Comparison of ENCODE assay signal across 19 cellular contexts in genomic region chr17:36196099-36196496, GRCh38. TPM values are rescaled to one million over a fixed set of nuclear protein-coding genes. Genes with fewer than 3 reads are reported as not detected.
DNase-seq lines count a peak whose midpoint lies in the region; ATAC-seq, FAIRE-seq and TF ChIP-seq lines count a peak whose summit lies in the region.
"Had no signal": no experiment of that assay in that cellular context is flagged by ENCODE, and none has a peak within 500 bp of the region (broad histone marks: within the 10 kb centered on the region; RNA-seq: fewer than 3 reads in every experiment).

No MANE protein-coding gene starts in this region.

- TF ChIP-seq EP300 in GM12878 (IDR thresholded peaks at IDR 0.05; ENCODE audit: borderline replicate concordance in 1 of 2, control insufficient read depth in 1 of 2, low read depth in 2 of 2, low read length in 2 of 2) = no peak

- TF ChIP-seq POLR2A in GM12878 (IDR thresholded peaks at IDR 0.05; ENCODE audit: low read depth, low read length) = no peak

- H3K27ac ChIP-seq in DND-41 (ENCODE audit: low read length) (peak overlapping the region; percentile 28; the same call in 1 of the 2 replicates), MM.1S (ENCODE audit: low read length) (peak overlapping the region; percentile 84), GM12878 (ENCODE audit: control insufficient read depth, insufficient read depth) (peak overlapping the region; percentile 71)
- H3K27ac ChIP-seq: cardiac muscle cell, gastroesophageal sphincter had no signal

- intact Hi-C loops in GM12878 (cut with micrococcal nuclease; ENCODE audit: unreplicated experiment) = no loop called here

- SMC1A ChIA-PET in GM12878 (lab: Charles Lee; ENCODE audit: uncharacterized antibody, unreplicated experiment) = interaction anchor here (0.9 to 1.6 kb wide), 3 partner anchors 10 to 107 kb away, joined by 3 to 6 read pairs (median 4); no protein-coding TSS in a partner anchor

- DNase-seq in DND-41 (no peak), MM.1S (peak; percentile 48), GM12878 (ENCODE audit: low read depth, low spot score) (no peak), KBM-7 (no peak)
- DNase-seq in activated CD4-positive, alpha-beta T cell treated with anti-CD3 and anti-CD28 coated beads for 48 hours = no peak
- DNase-seq: activated CD4-positive, alpha-beta memory T cell treated with anti-CD3 and anti-CD28 coated beads, Interleukin-2, amount 10 ng/mL, durations not matched to agents 7 days and 5 days; NCI-H1436; NCI-H2171; NCI-H526 treated with DMSO at 0.1 percent for 48 hours; small intestine; stimulated activated CD4-positive, alpha-beta T cell treated with anti-CD3 and anti-CD28 coated beads, Interleukin-4, amount 100 ng/mL, for 24 hours had no signal

- no peak for FAIRE-seq in GM12878 (lab: Jason Lieb, UNC)
- FAIRE-seq: H54, small intestine had no signal

- H3K9me2 ChIP-seq in MM.1S (replicated peaks; ENCODE audit: insufficient read depth, low read length) = no peaks in the 10 kb centered on the region

- ATAC-seq in DND-41 (ENCODE audit: insufficient read depth, low read depth) (no peak), GM12878 (no peak), GM18861 (IDR thresholded peaks at IDR 0.05; ENCODE audit: unreplicated experiment) (no peak)
- no peak for ATAC-seq in stimulated activated memory B cell treated with anti-CD40 and anti-IgM and Interleukin-4, amounts not matched to agents 10 μg/mL and 1 μg/mL and 100 μg/mL, for 72 hours
- ATAC-seq: esophagus mucosa, gastroesophageal sphincter had no signal

- H3K79me2 ChIP-seq in DND-41 (ENCODE audit: insufficient read depth, low read length) (no peaks in the 10 kb centered on the region), MM.1S (ENCODE audit: low read length) (no peaks in the 10 kb centered on the region), GM12878 (ENCODE audit: control insufficient read depth, insufficient read depth, low read length) (no peaks in the 10 kb centered on the region)

- H3K4me1 Mint-ChIP-seq in stimulated activated memory B cell treated with anti-CD40 and anti-IgM and Interleukin-4, amounts not matched to agents 10 μg/mL and 1 μg/mL and 100 μg/mL, for 72 hours = peaks cover 39% of the 10 kb centered on the region

- TF ChIP-seq RAD21 in GM12878 (IDR thresholded peaks at IDR 0.05; ENCODE audit: insufficient read depth, low read depth, low read length) = no peak

- H3F3A ChIP-seq in MM.1S (ENCODE audit: insufficient read depth, low read length) = peaks cover 91% of the 10 kb centered on the region

- CTCF ChIA-PET in GM12878 (lab: Yijun Ruan, JAX) = no interaction called here

- 10% methylated on average over 3 of the region's 3 CpGs for WGBS in GM12878 (ENCODE audit: insufficient coverage, insufficient replicate concordance, low lambda C conversion rate, missing lambda C conversion rate)

- H3K36me3 ChIP-seq in DND-41 (ENCODE audit: insufficient read depth, low read length) (no peaks in the 10 kb centered on the region), MM.1S (replicated peaks; ENCODE audit: insufficient read depth, low read length) (no peaks in the 10 kb centered on the region), GM12878 (ENCODE audit: control insufficient read depth in 2 of 2, insufficient read depth in 2 of 2, low read length in 1 of 2) (no peaks in the 10 kb centered on the region)
- H3K36me3 ChIP-seq: cardiac muscle cell, gastroesophageal sphincter had no signal

- in situ Hi-C loops in GM12878 (cut with MboI) (loop anchor here (5.0 kb wide), 1 partner anchor 109 kb away; no protein-coding TSS in a partner anchor), KBM-7 (cut with MboI; ENCODE audit: low pct_unique_long_range_greater_than_20kb, low sequenced_read_pairs) (no loop called here)

- H2AFZ ChIP-seq in DND-41 (ENCODE audit: low read depth, low read length) = 0 out of 2 replicates have a peak overlapping the region, but pooled peaks have one; percentile 24
- no peak overlapping the region for H2AFZ ChIP-seq in MM.1S (ENCODE audit: low read length)
- H2AFZ ChIP-seq in GM12878 (ENCODE audit: control insufficient read depth, low read depth, low read length) = no peak overlapping the region

- no peak overlapping the region for H3K4me2 ChIP-seq in DND-41 (ENCODE audit: insufficient read depth, low read length)
- peak overlapping the region; percentile 43 for H3K4me2 ChIP-seq in MM.1S (ENCODE audit: low read depth, low read length)
- peak overlapping the region; percentile 55 for H3K4me2 ChIP-seq in GM12878 (ENCODE audit: control insufficient read depth, insufficient read depth)

- H3K9me3 Mint-ChIP-seq in stimulated activated memory B cell treated with anti-CD40 and anti-IgM and Interleukin-4, amounts not matched to agents 10 μg/mL and 1 μg/mL and 100 μg/mL, for 72 hours = no peaks in the 10 kb centered on the region
- H3K9me3 Mint-ChIP-seq: activated CD4-positive, alpha-beta memory T cell treated with anti-CD3 and anti-CD28 coated beads, Interleukin-2, amount 10 ng/mL, durations not matched to agents 7 days and 5 days had no signal

- H3K9me3 ChIP-seq in DND-41 (ENCODE audit: insufficient read depth, low read length, severe bottlenecking) (no peaks in the 10 kb centered on the region), MM.1S (replicated peaks; ENCODE audit: insufficient read depth, low read length) (no peaks in the 10 kb centered on the region), GM12878 (replicated peaks; ENCODE audit: control insufficient read depth, insufficient read depth, low read length) (no peaks in the 10 kb centered on the region)
- H3K9me3 ChIP-seq: gastroesophageal sphincter had no signal

- H3K4me3 ChIP-seq in DND-41 (ENCODE audit: low read depth in 1 of 2, low read length in 2 of 2) (no peak overlapping the region), MM.1S (ENCODE audit: low read length) (peak overlapping the region; percentile 1; the same call in 1 of the 2 replicates), GM12878 (no peak overlapping the region)
- H3K4me3 ChIP-seq: cardiac muscle cell, gastroesophageal sphincter had no signal

- H3K4me3 Mint-ChIP-seq in stimulated activated memory B cell treated with anti-CD40 and anti-IgM and Interleukin-4, amounts not matched to agents 10 μg/mL and 1 μg/mL and 100 μg/mL, for 72 hours = peak overlapping the region; percentile 54
- H3K4me3 Mint-ChIP-seq: activated CD4-positive, alpha-beta memory T cell treated with anti-CD3 and anti-CD28 coated beads, Interleukin-2, amount 10 ng/mL, durations not matched to agents 7 days and 5 days had no signal

- RAD21 ChIA-PET in GM12878 (lab: Charles Lee; ENCODE audit: unreplicated experiment) = interaction anchor here (0.7 to 1.5 kb wide), 6 partner anchors 8 to 63 kb away, joined by 3 to 6 read pairs (median 4); partner anchors contain the start of gene CCL4L2

- H3K4me1 ChIP-seq in DND-41 (ENCODE audit: insufficient read depth, low read length) = peaks cover 41% of the 10 kb centered on the region
- H3K4me1 ChIP-seq in MM.1S (ENCODE audit: low read length) = peaks cover 85% of the 10 kb centered on the region
- H3K4me1 ChIP-seq in GM12878 (ENCODE audit: control insufficient read depth, insufficient read depth, low read length) = peaks cover 19% of the 10 kb centered on the region
- H3K4me1 ChIP-seq: gastroesophageal sphincter had no signal

- H3K27me3 Mint-ChIP-seq in stimulated activated memory B cell treated with anti-CD40 and anti-IgM and Interleukin-4, amounts not matched to agents 10 μg/mL and 1 μg/mL and 100 μg/mL, for 72 hours = peaks cover 48% of the 10 kb centered on the region

- TF ChIP-seq CTCF in DND-41 (IDR thresholded peaks at IDR 0.05; ENCODE audit: borderline replicate concordance, extremely low read depth, low read length, poor library complexity, severe bottlenecking) = no peak
- TF ChIP-seq CTCF in MM.1S (IDR thresholded peaks at IDR 0.05; ENCODE audit: low read length) = no peak
- TF ChIP-seq CTCF in GM12878 (IDR thresholded peaks at IDR 0.05 in 2 of 3, conservative IDR thresholded peaks at IDR 0.05 in 1 of 3; ENCODE audit: control insufficient read depth in 2 of 3, extremely low read depth in 1 of 3, insufficient read depth in 1 of 3, low read depth in 3 of 3, low read length in 3 of 3) = no peak

- H3K36me3 Mint-ChIP-seq in stimulated activated memory B cell treated with anti-CD40 and anti-IgM and Interleukin-4, amounts not matched to agents 10 μg/mL and 1 μg/mL and 100 μg/mL, for 72 hours = no peaks in the 10 kb centered on the region

- H3K27ac Mint-ChIP-seq in stimulated activated memory B cell treated with anti-CD40 and anti-IgM and Interleukin-4, amounts not matched to agents 10 μg/mL and 1 μg/mL and 100 μg/mL, for 72 hours = peak overlapping the region; percentile 58
- H3K27ac Mint-ChIP-seq: activated CD4-positive, alpha-beta memory T cell treated with anti-CD3 and anti-CD28 coated beads, Interleukin-2, amount 10 ng/mL, durations not matched to agents 7 days and 5 days had no signal

- H3K27me3 ChIP-seq in DND-41 (ENCODE audit: insufficient read depth, low read length, poor library complexity) (no peaks in the 10 kb centered on the region), MM.1S (replicated peaks; ENCODE audit: insufficient read depth, low read length) (no peaks in the 10 kb centered on the region), GM12878 (replicated peaks in 1 of 2; ENCODE audit: control insufficient read depth in 2 of 2, insufficient read depth in 2 of 2, low read length in 1 of 2) (no peaks in the 10 kb centered on the region)

- H4K20me1 ChIP-seq in DND-41 (ENCODE audit: insufficient read depth, low read length) = no peaks in the 10 kb centered on the region
- no peaks in the 10 kb centered on the region for H4K20me1 ChIP-seq in MM.1S (ENCODE audit: insufficient read depth, low read length)
- no peaks in the 10 kb centered on the region for H4K20me1 ChIP-seq in GM12878 (ENCODE audit: control insufficient read depth, insufficient read depth)

- POLR2A ChIA-PET in GM12878 (lab: Charles Lee) = interaction anchor here (1.6 kb wide), 1 partner anchor 15 kb away, joined by 5 read pairs; the partner anchor contains the start of gene CCL4L2

- BruUV-seq in GM12878 (replicated peaks; lab: Mats Ljungman, UMichigan) = TSS peak; percentile 92

- no peak overlapping the region; the same call in 1 of the 2 replicates for H3K9ac ChIP-seq in DND-41 (ENCODE audit: low read depth, low read length)
- peak overlapping the region; percentile 80 for H3K9ac ChIP-seq in MM.1S (ENCODE audit: low read length)
- peak overlapping the region; percentile 47; the same call in 1 of the 2 replicates for H3K9ac ChIP-seq in GM12878 (ENCODE audit: control insufficient read depth, insufficient read depth, low read length)

RNA-seq across cellular contexts. Expression of gene CCL3L1, which starts 0.5 kb away (rescaled TPM):
- total RNA-seq in GM12878 (2013; cell fraction: nucleolus; rRNA removed) = 6.6 and 7.5 TPM in 2 replicates
- total RNA-seq in GM12878 (2014; rRNA removed) (13.0 and 14.8 TPM in 2 replicates), GM12878 (2014; rRNA removed; fragmentation: Illumina TruSeq; extraction: Trizol) (12.4 and 15.3 TPM in 2 replicates), GM12878 (2021) (12.9 and 13.6 TPM in 2 replicates)
- polyA plus RNA-seq in GM12878 (2011; ENCODE audit: low read depth) = 17.8 TPM
- polyA plus RNA-seq in GM12878 (2011; rRNA removed) (26.9 and 108 TPM in 2 replicates), GM12878 (2014; fragmentation: Illumina TruSeq; extraction: Trizol) (5.4 and 13.4 TPM in 2 replicates), GM12878 (2014; fragmentation: Nextera tagmentation; extraction: Ambion mirVana) (10 to 100 TPM; 13.8 to 14.5 TPM), GM12878 (2014; rRNA removed) (12.6 and 14.0 TPM in 2 replicates), GM12878 (2016; fragmentation: Nextera tagmentation; extraction: Ambion mirVana) (1 to 10 TPM; 1.9 to 3.2 TPM)
- 63.6 and 64.9 TPM in 2 replicates for polyA plus RNA-seq in GM12878 (2011; cell fraction: cytosol; rRNA removed)
- polyA plus RNA-seq in GM12878 (2011; cell fraction: nucleus; rRNA removed) = 51.9 and 86.7 TPM in 2 replicates
- 17.4 and 22.5 TPM in 2 replicates for polyA plus RNA-seq in GM12878 (2012)
- polyA minus RNA-seq in GM12878 (2011; rRNA and poly(A)+ RNA removed) = 44.0 and 53.2 TPM in 2 replicates
- 38.6 and 41.3 TPM in 2 replicates for polyA minus RNA-seq in GM12878 (2011; cell fraction: cytosol; rRNA and poly(A)+ RNA removed)
- polyA minus RNA-seq in GM12878 (2011; cell fraction: nucleus; rRNA and poly(A)+ RNA removed) = 88.5 and 100 TPM in 2 replicates
- total RNA-seq: cardiac muscle cell, esophagus mucosa, gastroesophageal sphincter, pulmonary artery endothelial cell had no signal
- polyA plus RNA-seq: neural cell had no signal

RNA-seq across cellular contexts. Expression of gene CCL4L2, which starts 14.8 kb away (rescaled TPM):
- total RNA-seq in GM12878 (2013; cell fraction: nucleolus; rRNA removed) = 0.84 TPM in 1 of 2 replicates, not detected in the other
- total RNA-seq in GM12878 (2014; rRNA removed) = 13.6 and 23.2 TPM in 2 replicates
- 13.1 and 15.0 TPM in 2 replicates for total RNA-seq in GM12878 (2014; rRNA removed; fragmentation: Illumina TruSeq; extraction: Trizol)
- 11.1 and 12.3 TPM in 2 replicates for total RNA-seq in GM12878 (2021)
- 12.3 TPM for polyA plus RNA-seq in GM12878 (2011; ENCODE audit: low read depth)
- 249 and 275 TPM in 2 replicates for polyA plus RNA-seq in GM12878 (2011; rRNA removed)
- polyA plus RNA-seq in GM12878 (2011; cell fraction: cytosol; rRNA removed) = 273 and 296 TPM in 2 replicates
- polyA plus RNA-seq in GM12878 (2011; cell fraction: nucleus; rRNA removed) = 86.0 and 151 TPM in 2 replicates
- 4.0 and 23.1 TPM in 2 replicates for polyA plus RNA-seq in GM12878 (2012)
- 12.0 and 15.4 TPM in 2 replicates for polyA plus RNA-seq in GM12878 (2014; fragmentation: Illumina TruSeq; extraction: Trizol)
- polyA plus RNA-seq in GM12878 (2014; fragmentation: Nextera tagmentation; extraction: Ambion mirVana) = 100 to 1,000 TPM in 1 of 2 experiments, 10 to 100 TPM in 1; 99.7 to 133 TPM
- 17.5 and 20.9 TPM in 2 replicates for polyA plus RNA-seq in GM12878 (2014; rRNA removed)
- 1 to 10 TPM; 2.3 to 4.2 TPM for polyA plus RNA-seq in GM12878 (2016; fragmentation: Nextera tagmentation; extraction: Ambion mirVana)
- 154 and 262 TPM in 2 replicates for polyA minus RNA-seq in GM12878 (2011; rRNA and poly(A)+ RNA removed)
- 45.8 and 46.4 TPM in 2 replicates for polyA minus RNA-seq in GM12878 (2011; cell fraction: cytosol; rRNA and poly(A)+ RNA removed)
- polyA minus RNA-seq in GM12878 (2011; cell fraction: nucleus; rRNA and poly(A)+ RNA removed) = 29.3 and 32.3 TPM in 2 replicates
- total RNA-seq: cardiac muscle cell, esophagus mucosa, pulmonary artery endothelial cell had no signal
- polyA plus RNA-seq: neural cell had no signal

RNA-seq across cellular contexts. Expression of gene TBC1D3B, which starts 19.7 kb away (rescaled TPM):
- total RNA-seq in GM12878 (2013; cell fraction: nucleolus; rRNA removed) = 9.6 and 11.1 TPM in 2 replicates
- 1.8 and 2.7 TPM in 2 replicates for total RNA-seq in GM12878 (2014; rRNA removed)
- 1.6 and 2.0 TPM in 2 replicates for total RNA-seq in GM12878 (2014; rRNA removed; fragmentation: Illumina TruSeq; extraction: Trizol)
- 2.5 and 8.5 TPM in 2 replicates for total RNA-seq in GM12878 (2021)
- polyA plus RNA-seq in GM12878 (2011; ENCODE audit: low read depth) = not detected
- 2.0 and 2.1 TPM in 2 replicates for polyA plus RNA-seq in GM12878 (2011; rRNA removed)
- polyA plus RNA-seq in GM12878 (2011; cell fraction: cytosol; rRNA removed) = 1.6 and 2.6 TPM in 2 replicates
- polyA plus RNA-seq in GM12878 (2011; cell fraction: nucleus; rRNA removed) = 15.3 and 19.8 TPM in 2 replicates
- 3.0 and 5.8 TPM in 2 replicates for polyA plus RNA-seq in GM12878 (2012)
- 0.93 TPM in 1 of 2 replicates, not detected in the other for polyA plus RNA-seq in GM12878 (2014; fragmentation: Illumina TruSeq; extraction: Trizol)
- polyA plus RNA-seq in GM12878 (2014; fragmentation: Nextera tagmentation; extraction: Ambion mirVana) = not detected
- 3.0 and 4.8 TPM in 2 replicates for polyA plus RNA-seq in GM12878 (2014; rRNA removed)
- polyA plus RNA-seq in GM12878 (2016; fragmentation: Nextera tagmentation; extraction: Ambion mirVana) = 1 to 10 TPM in 1 of 2 experiments, under 1 TPM in 1; 0.67 to 1.6 TPM
- 0.80 TPM in 1 of 2 replicates, not detected in the other for polyA minus RNA-seq in GM12878 (2011; rRNA and poly(A)+ RNA removed)
- polyA minus RNA-seq in GM12878 (2011; cell fraction: cytosol; rRNA and poly(A)+ RNA removed) = not detected in 2 replicates
- polyA minus RNA-seq in GM12878 (2011; cell fraction: nucleus; rRNA and poly(A)+ RNA removed) = 1.9 and 2.3 TPM in 2 replicates

Comparison
In these comparisons a context has a peak if more than half of its experiments do, and no peak if none do; other contexts are left out.
1. H3K27ac ChIP-seq: peak in every context shown above with its lines; median percentile 84 in MM.1S; 71 in GM12878; 28 in DND-41.